Comparison of ENCODE assay signal across 1 cellular context in genomic region chr2:63050186-63050915, GRCh38.
TF ChIP-seq lines count a peak whose summit lies in the region.

OTX1 (plus strand) TSS chr2:63050830; CDS start chr2:63052991, 2,161 bp downstream.

TF ChIP-seq in WTC11, 78 proteins besides CTCF, POLR2A, EP300 and RAD21 (continued from another document):
- TF ChIP-seq, protein P1, sequence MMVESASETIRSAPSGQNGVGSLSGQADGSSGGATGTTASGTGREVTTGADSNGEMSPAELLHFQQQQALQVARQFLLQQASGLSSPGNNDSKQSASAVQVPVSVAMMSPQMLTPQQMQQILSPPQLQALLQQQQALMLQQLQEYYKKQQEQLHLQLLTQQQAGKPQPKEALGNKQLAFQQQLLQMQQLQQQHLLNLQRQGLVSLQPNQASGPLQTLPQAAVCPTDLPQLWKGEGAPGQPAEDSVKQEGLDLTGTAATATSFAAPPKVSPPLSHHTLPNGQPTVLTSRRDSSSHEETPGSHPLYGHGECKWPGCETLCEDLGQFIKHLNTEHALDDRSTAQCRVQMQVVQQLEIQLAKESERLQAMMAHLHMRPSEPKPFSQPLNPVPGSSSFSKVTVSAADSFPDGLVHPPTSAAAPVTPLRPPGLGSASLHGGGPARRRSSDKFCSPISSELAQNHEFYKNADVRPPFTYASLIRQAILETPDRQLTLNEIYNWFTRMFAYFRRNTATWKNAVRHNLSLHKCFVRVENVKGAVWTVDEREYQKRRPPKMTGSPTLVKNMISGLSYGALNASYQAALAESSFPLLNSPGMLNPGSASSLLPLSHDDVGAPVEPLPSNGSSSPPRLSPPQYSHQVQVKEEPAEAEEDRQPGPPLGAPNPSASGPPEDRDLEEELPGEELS (CRISPR knock-in tag; IDR thresholded peaks at IDR 0.05) = 0 out of 2 replicates have a peak, but pooled peaks have one; percentile 2
- TF ChIP-seq MXD4 (CRISPR knock-in tag; IDR thresholded peaks at IDR 0.05; ENCODE audit: borderline replicate concordance) = no peak
- TF ChIP-seq NFE2L1 (CRISPR knock-in tag; IDR thresholded peaks at IDR 0.05) = no peak
- no peak for TF ChIP-seq RELA (CRISPR knock-in tag; IDR thresholded peaks at IDR 0.05; ENCODE audit: borderline replicate concordance)
